8 cellular contexts compared by ENCODE assay signal in genomic region chr12:12562016-12562483, GRCh38. TPM values are rescaled to one million over a fixed set of nuclear protein-coding genes. Genes with fewer than 3 reads are reported as not detected.
DNase-seq lines count a peak whose midpoint lies in the region; ATAC-seq and TF ChIP-seq lines count a peak whose summit lies in the region.

No MANE protein-coding gene starts in this region.

- intact Hi-C loops in head of caudate nucleus (cut with DNase I), result loop anchor here (2.0 to 5.0 kb wide), 6 partner anchors 40 to 185 kb away; partner anchors contain the start of genes CDKN1B, CREBL2 and GPR19

- H3K9me3 Mint-ChIP-seq in activated naive CD4-positive, alpha-beta T cell treated with anti-CD3 and anti-CD28 coated beads, Interleukin-2, amount 10 ng/mL, durations not matched to agents 7 days and 5 days, result peaks cover 6% of the 10 kb centered on the region

- H3K4me3 Mint-ChIP-seq in activated naive CD4-positive, alpha-beta T cell treated with anti-CD3 and anti-CD28 coated beads, Interleukin-2, amount 10 ng/mL, durations not matched to agents 7 days and 5 days, result peak overlapping the region; percentile 75

- peak; percentile 32 for DNase-seq in NCI-H2227 (lab: John Stamatoyannopoulos, UW; ENCODE audit: unreplicated experiment)
- no peak for DNase-seq in NCI-H2227 treated with DMSO at 0.1 percent for 48 hours (lab: John Stamatoyannopoulos, UW)
- peak; percentile 76 for DNase-seq in OCI-M1 (lab: John Stamatoyannopoulos, UW)
- peak; percentile 63 for DNase-seq in activated naive CD4-positive, alpha-beta T cell treated with anti-CD3 and anti-CD28 coated beads, Interleukin-2, amount 10 ng/mL, durations not matched to agents 7 days and 5 days
- DNase-seq in head of caudate nucleus, result peak in 33 of 42 donors; percentile 12 to 71 (median 36)
- no peak for DNase-seq in mesenteric fat pad (ENCODE audit: low spot score)

- peak overlapping the region; percentile 93 for H3K27ac Mint-ChIP-seq in activated naive CD4-positive, alpha-beta T cell treated with anti-CD3 and anti-CD28 coated beads, Interleukin-2, amount 10 ng/mL, durations not matched to agents 7 days and 5 days

- CTCF ChIA-PET in activated naive CD4-positive, alpha-beta T cell treated with anti-CD3 and anti-CD28 coated beads, Interleukin-2, amount 10 ng/mL, durations not matched to agents 7 days and 5 days (lab: Charles Lee), result interaction anchor here (1.3 to 2.8 kb wide), 4 partner anchors 8 to 184 kb away, joined by 5 to 45 read pairs (median 10); no protein-coding TSS in a partner anchor

- H3K27ac ChIP-seq in parathyroid adenoma, result peak overlapping the region; percentile 90

- H2AFZ ChIP-seq in parathyroid adenoma, result peak overlapping the region; percentile 83

- H3K9ac ChIP-seq in parathyroid adenoma, result peak overlapping the region; percentile 74

- no peaks in the 10 kb centered on the region for H3K27me3 ChIP-seq in parathyroid adenoma (ENCODE audit: control insufficient read depth, insufficient read depth, low read length)

- peaks cover 48% of the 10 kb centered on the region for H3K4me1 Mint-ChIP-seq in activated naive CD4-positive, alpha-beta T cell treated with anti-CD3 and anti-CD28 coated beads, Interleukin-2, amount 10 ng/mL, durations not matched to agents 7 days and 5 days

- H3K79me2 ChIP-seq in parathyroid adenoma, result peaks cover 17% of the 10 kb centered on the region

- no peaks in the 10 kb centered on the region for H3K36me3 ChIP-seq in parathyroid adenoma (ENCODE audit: control insufficient read depth, insufficient read depth, low read length)

- peaks cover 11% of the 10 kb centered on the region for H3K4me1 ChIP-seq in parathyroid adenoma

- TF ChIP-seq CTCF in parathyroid adenoma (IDR thresholded peaks at IDR 0.05), result no peak

- H3K9me3 ChIP-seq in parathyroid adenoma (ENCODE audit: control insufficient read depth, low read length), result no peaks in the 10 kb centered on the region

- peaks cover 3% of the 10 kb centered on the region for H3K27me3 Mint-ChIP-seq in activated naive CD4-positive, alpha-beta T cell treated with anti-CD3 and anti-CD28 coated beads, Interleukin-2, amount 10 ng/mL, durations not matched to agents 7 days and 5 days

- H3K36me3 Mint-ChIP-seq in activated naive CD4-positive, alpha-beta T cell treated with anti-CD3 and anti-CD28 coated beads, Interleukin-2, amount 10 ng/mL, durations not matched to agents 7 days and 5 days, result peaks cover 20% of the 10 kb centered on the region

- peak overlapping the region; percentile 99 for H3K4me2 ChIP-seq in parathyroid adenoma (ENCODE audit: low read length)

- H3K4me3 ChIP-seq in parathyroid adenoma (ENCODE audit: low read depth, low read length), result peak overlapping the region; percentile 88

- ATAC-seq in HG03196 (IDR thresholded peaks at IDR 0.05; ENCODE audit: unreplicated experiment), result no peak

RNA-seq across cellular contexts. Expression of gene DUSP16, which starts 0.6 kb away (rescaled TPM):
- total RNA-seq in mesenteric fat pad, result 15.9 TPM

RNA-seq across cellular contexts. Expression of gene CREBL2, which starts 49.6 kb away (rescaled TPM):
- 44.0 TPM for total RNA-seq in mesenteric fat pad

Comparison
In these comparisons a context has a peak if more than half of its experiments do, and no peak if none do; other contexts are left out.
1. DNase-seq: peak in NCI-H2227 (single experiment), OCI-M1 (single experiment), activated naive CD4-positive, alpha-beta T cell treated with anti-CD3 and anti-CD28 coated beads, Interleukin-2, amount 10 ng/mL, durations not matched to agents 7 days and 5 days (single experiment) and head of caudate nucleus (33 of 42); none in NCI-H2227 treated with DMSO at 0.1 percent for 48 hours (single experiment) and mesenteric fat pad (single experiment).